ENCODE assay signal across 1 cellular context in the genomic region with DNA sequence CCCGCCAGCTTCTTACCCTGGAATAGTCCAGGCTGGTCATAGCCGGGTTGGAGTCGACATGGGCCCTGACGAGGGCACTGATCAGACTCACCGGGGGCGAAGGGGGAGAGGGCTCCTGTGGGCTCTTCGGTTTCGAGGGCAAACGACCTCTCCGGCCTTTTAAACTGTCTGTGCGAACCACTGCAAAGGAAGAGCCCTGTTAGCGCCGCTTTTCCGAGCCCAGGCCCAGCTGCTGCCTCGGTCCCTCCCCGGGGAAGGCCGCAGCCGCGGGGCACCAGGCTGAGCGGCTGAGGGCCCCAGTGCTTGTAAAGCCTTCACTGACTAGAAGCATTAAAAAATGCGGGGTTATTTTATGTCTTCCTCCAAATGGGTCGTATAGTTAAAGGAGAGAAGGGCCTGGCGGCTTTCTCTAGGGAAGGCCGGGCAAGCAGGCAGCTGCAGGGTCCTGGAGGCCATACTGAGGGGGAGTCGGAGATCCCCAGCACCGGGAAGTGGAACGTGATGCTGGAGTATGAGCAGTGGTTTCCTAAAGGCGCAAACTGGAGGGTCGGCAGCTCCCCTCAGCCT.
TF ChIP-seq lines count a peak whose summit lies in the region.

No MANE protein-coding gene starts in this region.

TF ChIP-seq in H1, 55 proteins besides CTCF, POLR2A, EP300 and RAD21:
- peak; percentile 87 for TF ChIP-seq RNF2 (IDR thresholded peaks at IDR 0.05; ENCODE audit: borderline replicate concordance, low read depth, low read length, missing control alignments, poor library complexity, severe bottlenecking)
- peak; percentile 90 for TF ChIP-seq SUZ12 (IDR thresholded peaks at IDR 0.05; ENCODE audit: low read length)
- TF ChIP-seq CHD2 (IDR thresholded peaks at IDR 0.05; ENCODE audit: low read length): no peak
- no peak for TF ChIP-seq RXRA (IDR thresholded peaks at IDR 0.05; ENCODE audit: insufficient read depth, low read depth, low read length)
- TF ChIP-seq YY1 (IDR thresholded peaks at IDR 0.05; ENCODE audit: low read depth, low read length): no peak
- TF ChIP-seq, protein P1, sequence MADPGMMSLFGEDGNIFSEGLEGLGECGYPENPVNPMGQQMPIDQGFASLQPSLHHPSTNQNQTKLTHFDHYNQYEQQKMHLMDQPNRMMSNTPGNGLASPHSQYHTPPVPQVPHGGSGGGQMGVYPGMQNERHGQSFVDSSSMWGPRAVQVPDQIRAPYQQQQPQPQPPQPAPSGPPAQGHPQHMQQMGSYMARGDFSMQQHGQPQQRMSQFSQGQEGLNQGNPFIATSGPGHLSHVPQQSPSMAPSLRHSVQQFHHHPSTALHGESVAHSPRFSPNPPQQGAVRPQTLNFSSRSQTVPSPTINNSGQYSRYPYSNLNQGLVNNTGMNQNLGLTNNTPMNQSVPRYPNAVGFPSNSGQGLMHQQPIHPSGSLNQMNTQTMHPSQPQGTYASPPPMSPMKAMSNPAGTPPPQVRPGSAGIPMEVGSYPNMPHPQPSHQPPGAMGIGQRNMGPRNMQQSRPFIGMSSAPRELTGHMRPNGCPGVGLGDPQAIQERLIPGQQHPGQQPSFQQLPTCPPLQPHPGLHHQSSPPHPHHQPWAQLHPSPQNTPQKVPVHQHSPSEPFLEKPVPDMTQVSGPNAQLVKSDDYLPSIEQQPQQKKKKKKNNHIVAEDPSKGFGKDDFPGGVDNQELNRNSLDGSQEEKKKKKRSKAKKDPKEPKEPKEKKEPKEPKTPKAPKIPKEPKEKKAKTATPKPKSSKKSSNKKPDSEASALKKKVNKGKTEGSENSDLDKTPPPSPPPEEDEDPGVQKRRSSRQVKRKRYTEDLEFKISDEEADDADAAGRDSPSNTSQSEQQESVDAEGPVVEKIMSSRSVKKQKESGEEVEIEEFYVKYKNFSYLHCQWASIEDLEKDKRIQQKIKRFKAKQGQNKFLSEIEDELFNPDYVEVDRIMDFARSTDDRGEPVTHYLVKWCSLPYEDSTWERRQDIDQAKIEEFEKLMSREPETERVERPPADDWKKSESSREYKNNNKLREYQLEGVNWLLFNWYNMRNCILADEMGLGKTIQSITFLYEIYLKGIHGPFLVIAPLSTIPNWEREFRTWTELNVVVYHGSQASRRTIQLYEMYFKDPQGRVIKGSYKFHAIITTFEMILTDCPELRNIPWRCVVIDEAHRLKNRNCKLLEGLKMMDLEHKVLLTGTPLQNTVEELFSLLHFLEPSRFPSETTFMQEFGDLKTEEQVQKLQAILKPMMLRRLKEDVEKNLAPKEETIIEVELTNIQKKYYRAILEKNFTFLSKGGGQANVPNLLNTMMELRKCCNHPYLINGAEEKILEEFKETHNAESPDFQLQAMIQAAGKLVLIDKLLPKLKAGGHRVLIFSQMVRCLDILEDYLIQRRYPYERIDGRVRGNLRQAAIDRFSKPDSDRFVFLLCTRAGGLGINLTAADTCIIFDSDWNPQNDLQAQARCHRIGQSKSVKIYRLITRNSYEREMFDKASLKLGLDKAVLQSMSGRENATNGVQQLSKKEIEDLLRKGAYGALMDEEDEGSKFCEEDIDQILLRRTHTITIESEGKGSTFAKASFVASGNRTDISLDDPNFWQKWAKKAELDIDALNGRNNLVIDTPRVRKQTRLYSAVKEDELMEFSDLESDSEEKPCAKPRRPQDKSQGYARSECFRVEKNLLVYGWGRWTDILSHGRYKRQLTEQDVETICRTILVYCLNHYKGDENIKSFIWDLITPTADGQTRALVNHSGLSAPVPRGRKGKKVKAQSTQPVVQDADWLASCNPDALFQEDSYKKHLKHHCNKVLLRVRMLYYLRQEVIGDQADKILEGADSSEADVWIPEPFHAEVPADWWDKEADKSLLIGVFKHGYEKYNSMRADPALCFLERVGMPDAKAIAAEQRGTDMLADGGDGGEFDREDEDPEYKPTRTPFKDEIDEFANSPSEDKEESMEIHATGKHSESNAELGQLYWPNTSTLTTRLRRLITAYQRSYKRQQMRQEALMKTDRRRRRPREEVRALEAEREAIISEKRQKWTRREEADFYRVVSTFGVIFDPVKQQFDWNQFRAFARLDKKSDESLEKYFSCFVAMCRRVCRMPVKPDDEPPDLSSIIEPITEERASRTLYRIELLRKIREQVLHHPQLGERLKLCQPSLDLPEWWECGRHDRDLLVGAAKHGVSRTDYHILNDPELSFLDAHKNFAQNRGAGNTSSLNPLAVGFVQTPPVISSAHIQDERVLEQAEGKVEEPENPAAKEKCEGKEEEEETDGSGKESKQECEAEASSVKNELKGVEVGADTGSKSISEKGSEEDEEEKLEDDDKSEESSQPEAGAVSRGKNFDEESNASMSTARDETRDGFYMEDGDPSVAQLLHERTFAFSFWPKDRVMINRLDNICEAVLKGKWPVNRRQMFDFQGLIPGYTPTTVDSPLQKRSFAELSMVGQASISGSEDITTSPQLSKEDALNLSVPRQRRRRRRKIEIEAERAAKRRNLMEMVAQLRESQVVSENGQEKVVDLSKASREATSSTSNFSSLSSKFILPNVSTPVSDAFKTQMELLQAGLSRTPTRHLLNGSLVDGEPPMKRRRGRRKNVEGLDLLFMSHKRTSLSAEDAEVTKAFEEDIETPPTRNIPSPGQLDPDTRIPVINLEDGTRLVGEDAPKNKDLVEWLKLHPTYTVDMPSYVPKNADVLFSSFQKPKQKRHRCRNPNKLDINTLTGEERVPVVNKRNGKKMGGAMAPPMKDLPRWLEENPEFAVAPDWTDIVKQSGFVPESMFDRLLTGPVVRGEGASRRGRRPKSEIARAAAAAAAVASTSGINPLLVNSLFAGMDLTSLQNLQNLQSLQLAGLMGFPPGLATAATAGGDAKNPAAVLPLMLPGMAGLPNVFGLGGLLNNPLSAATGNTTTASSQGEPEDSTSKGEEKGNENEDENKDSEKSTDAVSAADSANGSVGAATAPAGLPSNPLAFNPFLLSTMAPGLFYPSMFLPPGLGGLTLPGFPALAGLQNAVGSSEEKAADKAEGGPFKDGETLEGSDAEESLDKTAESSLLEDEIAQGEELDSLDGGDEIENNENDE (IDR thresholded peaks at IDR 0.05; ENCODE audit: insufficient replicate concordance, low read length): no peak
- TF ChIP-seq NRF1 (IDR thresholded peaks at IDR 0.05; ENCODE audit: low read depth, low read length): no peak
- peak; percentile 35 for TF ChIP-seq KDM4A (IDR thresholded peaks at IDR 0.05; ENCODE audit: low read depth, low read length, severe bottlenecking)
- TF ChIP-seq ASH2L (IDR thresholded peaks at IDR 0.05; ENCODE audit: low read length): peak; percentile 44
- 0 out of 2 replicates have a peak, but pooled peaks have one; percentile 7 for TF ChIP-seq PHF8 (conservative IDR thresholded peaks at IDR 0.05; ENCODE audit: low read depth, low read length)
- 0 out of 4 replicates have a peak, but pooled peaks of 1 of the 2 experiments have one; percentile 24 for TF ChIP-seq HDAC2 (IDR thresholded peaks at IDR 0.05; ENCODE audit: borderline replicate concordance in 1 of 2, low read depth in 2 of 2, low read length in 2 of 2)
- TF ChIP-seq EZH2 (IDR thresholded peaks at IDR 0.05; ENCODE audit: low read depth, low read length, severe bottlenecking): peak; percentile 87
- no peak for TF ChIP-seq BCL11A (IDR thresholded peaks at IDR 0.05; ENCODE audit: low read depth in 2 of 2, low read length in 2 of 2)
TF ChIP-seq in H1: peak in this region for 7.
